In genomic region chr5:67181648-67182218, GRCh38 we compare ENCODE assay signal across 9 cellular contexts. TPM values are rescaled to one million over a fixed set of nuclear protein-coding genes. Genes with fewer than 3 reads are reported as not detected.
A peak's percentile ranks its signal among the peaks of the same experiment; 100 is the strongest.
DNase-seq lines count a peak whose midpoint lies in the region; ATAC-seq, FAIRE-seq and TF ChIP-seq lines count a peak whose summit lies in the region.
"Had no signal": no experiment of that assay in that cellular context is flagged by ENCODE, and none has a peak within 500 bp of the region (broad histone marks: within the 10 kb centered on the region; RNA-seq: fewer than 3 reads in every experiment).

No MANE protein-coding gene starts in this region.

- peaks cover 7% of the 10 kb centered on the region; the same call in 2 of the 3 replicates for H3K36me3 Mint-ChIP-seq in GM23338 (ENCODE audit: low read depth)

- dilution Hi-C loops in endothelial cell of umbilical vein (cut with MboI; ENCODE audit: extremely low pct_ligation_motif_present, low sequenced_read_pairs), result no loop called here

- H3K9me1 ChIP-seq in endothelial cell of umbilical vein (replicated peaks; ENCODE audit: control insufficient read depth, extremely low read depth, insufficient read depth, low read length), result no peaks in the 10 kb centered on the region

- H3K27ac ChIP-seq in GM23338 (ENCODE audit: low read depth) (peak overlapping the region; percentile 68), endothelial cell of umbilical vein (ENCODE audit: insufficient read depth, low read depth, low read length) (no peak overlapping the region), prostate gland (peak overlapping the region; percentile 44 to 50)

- H3K4me3 Mint-ChIP-seq in GM23338, result no peak overlapping the region

- peaks cover 14% of the 10 kb centered on the region for H3K9me2 ChIP-seq in GM23338 (ENCODE audit: insufficient read depth)

- CTCF ChIA-PET in endothelial cell of umbilical vein (lab: Charles Lee), result interaction anchor here (1.3 to 1.7 kb wide), 4 partner anchors 13 to 64 kb away, joined by 5 to 12 read pairs (median 6); no protein-coding TSS in a partner anchor
- CTCF ChIA-PET in GM10248 (lab: Yijun Ruan, JAX), result interaction anchor here (1.0 to 1.9 kb wide), 4 partner anchors 10 to 33 kb away, joined by 3 to 8 read pairs (median 7); no protein-coding TSS in a partner anchor

- H3K4me3 ChIP-seq in GM23338 (no peak overlapping the region), endothelial cell of umbilical vein (replicated peaks in 1 of 3; ENCODE audit: insufficient read depth in 1 of 3, low read depth in 1 of 3, low read length in 3 of 3) (no peak overlapping the region), prostate gland (no peak overlapping the region)

- H2AFZ ChIP-seq in GM23338 (peak overlapping the region; percentile 82), endothelial cell of umbilical vein (ENCODE audit: low read depth, low read length) (peak overlapping the region; percentile 15)

- H3K27me3 Mint-ChIP-seq in GM23338 (ENCODE audit: insufficient read depth, low read depth, poor library complexity), result peaks cover 2% of the 10 kb centered on the region

- H3K4me1 ChIP-seq in GM23338 (ENCODE audit: insufficient read depth) (peaks cover 14% of the 10 kb centered on the region; the same call in 1 of the 2 replicates), endothelial cell of umbilical vein (ENCODE audit: control insufficient read depth, extremely low read depth, insufficient read depth, low read length) (peaks cover 13% of the 10 kb centered on the region), prostate gland (replicated peaks) (no peaks in the 10 kb centered on the region)

- DNase-seq in GM23338 (ENCODE audit: low spot score), result peak; percentile 32
- DNase-seq in RPMI8226, result peak; percentile 75
- no peak for DNase-seq in endothelial cell of umbilical vein (ENCODE audit: low read depth, low spot score)
- DNase-seq in prostate gland (ENCODE audit: low spot score), result no peak
- DNase-seq in NCI-H2171 treated with DMSO at 0.1 percent for 48 hours (lab: John Stamatoyannopoulos, UW), result no peak
- no peak for DNase-seq in GM10248 (ENCODE audit: extremely low spot score)
- no peak for DNase-seq in GM19239 (ENCODE audit: insufficient read length, low spot score)

- H3K4me2 ChIP-seq in GM23338 (peak overlapping the region; percentile 65), endothelial cell of umbilical vein (ENCODE audit: insufficient read depth, low read length) (no peak overlapping the region)

- ATAC-seq in GM23338 (peak; percentile 62), HG02571 (IDR thresholded peaks at IDR 0.05; ENCODE audit: unreplicated experiment) (no peak)

- TF ChIP-seq POLR2A in endothelial cell of umbilical vein (IDR thresholded peaks at IDR 0.05; ENCODE audit: low read depth, low read length) (no peak), prostate gland (IDR thresholded peaks at IDR 0.05) (no peak)

- peaks cover 17% of the 10 kb centered on the region for H3K4me1 Mint-ChIP-seq in GM23338

- peak overlapping the region; percentile 87 for H3K27ac Mint-ChIP-seq in GM23338

- no peaks in the 10 kb centered on the region for H3K79me2 ChIP-seq in GM23338 (replicated peaks; ENCODE audit: insufficient read depth)
- no peaks in the 10 kb centered on the region for H3K79me2 ChIP-seq in endothelial cell of umbilical vein (ENCODE audit: control insufficient read depth, insufficient read depth, low read length)

- H3K36me3 ChIP-seq in GM23338 (ENCODE audit: insufficient read depth) (no peaks in the 10 kb centered on the region; the same call in 1 of the 2 replicates), endothelial cell of umbilical vein (ENCODE audit: control insufficient read depth in 2 of 2, extremely low read depth in 1 of 2, insufficient read depth in 2 of 2, low read length in 2 of 2) (no peaks in the 10 kb centered on the region), prostate gland (no peaks in the 10 kb centered on the region)

- no TSS peak for BruUV-seq in endothelial cell of umbilical vein (replicated peaks; lab: Mats Ljungman, UMichigan)

- H4K20me1 ChIP-seq in GM23338 (replicated peaks; ENCODE audit: insufficient read depth) (no peaks in the 10 kb centered on the region), endothelial cell of umbilical vein (replicated peaks; ENCODE audit: control insufficient read depth, extremely low read depth, insufficient read depth, low read length) (no peaks in the 10 kb centered on the region)

- intact Hi-C loops in endothelial cell of umbilical vein (cut with micrococcal nuclease), result no loop called here
- intact Hi-C loops in prostate gland (cut with DNase I), result no loop called here

- TF ChIP-seq CTCF in GM23338 (conservative IDR thresholded peaks at IDR 0.05; ENCODE audit: low read depth in 2 of 2) (no peak), endothelial cell of umbilical vein (IDR thresholded peaks at IDR 0.05; ENCODE audit: extremely low read depth in 1 of 2, insufficient read depth in 1 of 2, low read depth in 1 of 2, low read length in 2 of 2) (no peak), prostate gland (IDR thresholded peaks at IDR 0.05) (no peak), GM10248 (IDR thresholded peaks at IDR 0.05; ENCODE audit: control extremely low read depth, extremely low read depth, low read depth, missing control alignments) (no peak)

- 41% methylated on average over 5 of the region's 5 CpGs for WGBS in prostate gland

- no peaks in the 10 kb centered on the region for H3K9me3 ChIP-seq in endothelial cell of umbilical vein (replicated peaks; ENCODE audit: control insufficient read depth, insufficient read depth, low read length)
- H3K9me3 ChIP-seq in prostate gland, result no peaks in the 10 kb centered on the region

- H3K27me3 ChIP-seq in GM23338 (ENCODE audit: insufficient read depth) (no peaks in the 10 kb centered on the region), endothelial cell of umbilical vein (ENCODE audit: control insufficient read depth in 2 of 2, insufficient read depth in 2 of 2, low read length in 2 of 2) (no peaks in the 10 kb centered on the region), prostate gland (replicated peaks; ENCODE audit: insufficient read depth) (no peaks in the 10 kb centered on the region)

- peaks cover 8% of the 10 kb centered on the region for H3K9me3 Mint-ChIP-seq in GM23338

- POLR2A ChIA-PET in endothelial cell of umbilical vein (lab: Charles Lee) (no interaction called here), GM10248 (lab: Yijun Ruan, JAX) (no interaction called here)

- no peak overlapping the region for H3K9ac ChIP-seq in endothelial cell of umbilical vein (replicated peaks; ENCODE audit: extremely low read depth, insufficient read depth, low read length)

- H3F3A ChIP-seq in GM23338 (replicated peaks; ENCODE audit: low read depth), result no peaks in the 10 kb centered on the region; the same call in 1 of the 2 replicates

- FAIRE-seq in endothelial cell of umbilical vein (lab: Jason Lieb, UNC) (no peak), GM19239 (lab: Jason Lieb, UNC) (no peak)

TF ChIP-seq in GM23338, 12 proteins besides CTCF, POLR2A, EP300 and RAD21 (continues in another document):
- TF ChIP-seq ZNF331 (CRISPR knock-in tag; IDR thresholded peaks at IDR 0.05; ENCODE audit: low read depth), result no peak

TF ChIP-seq in endothelial cell of umbilical vein, 7 proteins besides CTCF, POLR2A, EP300 and RAD21:
- TF ChIP-seq EZH2 (IDR thresholded peaks at IDR 0.05; ENCODE audit: borderline replicate concordance, low read depth, low read length, severe bottlenecking) (no peak), GATA2 (IDR thresholded peaks at IDR 0.05; ENCODE audit: insufficient read depth, insufficient read length, low read depth, low read length) (no peak)

RNA-seq across cellular contexts. Expression of gene CD180, which starts 14.9 kb away (rescaled TPM):
- total RNA-seq in GM23338 (2014; rRNA removed; shearing (Covaris generic)), result not detected in 2 replicates
- not detected in 2 replicates for polyA plus RNA-seq in GM23338 (2016; fragmentation: Nextera tagmentation; extraction: Ambion mirVana)
- total RNA-seq in endothelial cell of umbilical vein, result not detected in 2 replicates
- polyA plus RNA-seq in endothelial cell of umbilical vein, result not detected in 2 replicates
- not detected in 2 replicates for polyA plus RNA-seq in endothelial cell of umbilical vein (2011; cell fraction: cytosol; rRNA removed)
- not detected in 2 replicates for polyA plus RNA-seq in endothelial cell of umbilical vein (2011; cell fraction: nucleus; rRNA removed)
- polyA plus RNA-seq in endothelial cell of umbilical vein (2012), result not detected in 2 replicates
- polyA minus RNA-seq in endothelial cell of umbilical vein, result not detected in 2 replicates
- not detected for polyA minus RNA-seq in endothelial cell of umbilical vein (2011; cell fraction: cytosol; rRNA and poly(A)+ RNA removed)
- polyA minus RNA-seq in endothelial cell of umbilical vein (2011; cell fraction: nucleus; rRNA and poly(A)+ RNA removed), result not detected in 2 replicates
- under 1 TPM; 0.18 to 0.68 TPM for total RNA-seq in prostate gland
- total RNA-seq: G401 had no signal

Comparison
In these comparisons a context has a peak if more than half of its experiments do, and no peak if none do; other contexts are left out.
1. DNase-seq: peak in GM23338 (single experiment) and RPMI8226 (single experiment); none in endothelial cell of umbilical vein (single experiment), prostate gland (single experiment), NCI-H2171 treated with DMSO at 0.1 percent for 48 hours (single experiment), GM10248 (single experiment) and GM19239 (single experiment).